20 cellular contexts compared by ENCODE assay signal in genomic region chr21:27793901-27794300, GRCh38.
"Had no signal": no experiment of that assay in that cellular context is flagged by ENCODE, and none has a peak within 500 bp of the region (broad histone marks: within the 10 kb centered on the region; RNA-seq: fewer than 3 reads in every experiment).

No MANE protein-coding gene starts in this region.

- H3K27me3 ChIP-seq: SJSA1 had no signal

- DNase-seq: KBM-7, MV-4-11, NCI-H1048, NCI-H1105, NCI-H1417, NCI-H1436 treated with DMSO at 0.1 percent for 48 hours, NCI-H1694, NCI-H1930, NCI-H2081, NCI-H2107, NCI-H2227 treated with DMSO at 0.1 percent for 48 hours, NCI-H524, NCI-H526 treated with DMSO at 0.1 percent for 48 hours, NCI-H774, Right ventricle myocardium superior, RPMI8226, SIG-M5 had no signal

- H3K4me3 ChIP-seq: SJSA1, SK-N-MC had no signal

- H3K9me3 ChIP-seq: SJSA1 had no signal

- H3K27ac ChIP-seq: SJSA1, SK-N-MC had no signal

- H3K36me3 ChIP-seq: SJSA1 had no signal

- FAIRE-seq: RCC 7860 had no signal
